Comparison of ENCODE assay signal across 8 cellular contexts in the genomic region with DNA sequence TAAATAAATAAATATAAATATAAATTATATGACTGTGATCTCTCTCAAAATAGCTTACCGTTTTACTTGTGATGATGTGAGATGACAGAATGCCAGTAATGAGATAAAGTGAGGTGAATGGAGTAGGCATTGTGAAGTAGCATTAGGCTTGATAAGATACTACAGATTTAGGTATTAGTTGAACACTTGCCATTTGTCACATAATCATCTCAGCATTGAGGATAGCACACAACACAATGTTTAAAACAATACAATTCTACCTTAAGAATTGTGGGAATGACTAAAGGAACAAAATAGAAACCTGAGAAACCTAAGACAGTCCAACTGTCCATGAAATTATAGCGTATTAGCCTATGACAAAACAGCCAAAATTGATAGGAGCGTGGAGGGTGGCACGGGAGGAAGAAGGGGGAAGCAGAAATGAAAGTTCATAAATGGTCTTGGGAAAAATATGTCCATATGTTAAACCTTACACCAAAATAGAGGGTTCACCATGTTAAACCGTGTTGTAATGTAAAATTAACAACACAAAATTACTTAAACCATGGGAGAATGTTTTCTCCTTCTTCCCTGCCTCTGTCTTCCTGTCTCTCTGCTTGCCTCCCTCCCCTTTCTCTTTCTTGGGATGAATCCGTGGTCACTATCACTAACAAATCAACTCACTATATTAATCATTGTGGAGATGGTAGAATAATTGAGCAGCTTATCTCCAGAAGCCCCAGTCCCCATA. TPM values are rescaled to one million over a fixed set of nuclear protein-coding genes. Genes with fewer than 3 reads are reported as not detected.
A peak's percentile ranks its signal among the peaks of the same experiment; 100 is the strongest.
DNase-seq lines count a peak whose midpoint lies in the region; ATAC-seq and TF ChIP-seq lines count a peak whose summit lies in the region.

No MANE protein-coding gene starts in this region.

- H3K27ac Mint-ChIP-seq in activated naive CD8-positive, alpha-beta T cell treated with anti-CD3 and anti-CD28 coated beads, Interleukin-2, amount 50 U/mL, for 24 hours = peak overlapping the region; percentile 100

- 20% methylated on average over 6 of the region's 6 CpGs for WGBS in thymus

- H3K27me3 ChIP-seq in HL-60 (ENCODE audit: insufficient read depth, poor library complexity, severe bottlenecking) (no peaks in the 10 kb centered on the region), layer of hippocampus (ENCODE audit: control insufficient read depth, insufficient read depth, low read length) (no peaks in the 10 kb centered on the region), thymus (ENCODE audit: control insufficient read depth, insufficient read depth) (no peaks in the 10 kb centered on the region)

- H3K36me3 ChIP-seq in thymus (ENCODE audit: control insufficient read depth, insufficient read depth) = no peaks in the 10 kb centered on the region

- peaks cover 34% of the 10 kb centered on the region for H3K4me1 Mint-ChIP-seq in activated naive CD8-positive, alpha-beta T cell treated with anti-CD3 and anti-CD28 coated beads, Interleukin-2, amount 50 U/mL, for 24 hours

- peak; percentile 19 for DNase-seq in AG10803 (ENCODE audit: low read depth)
- DNase-seq in HL-60 (ENCODE audit: low read depth in 1 of 2, low spot score in 1 of 2) = no peak
- no peak for DNase-seq in activated naive CD8-positive, alpha-beta T cell treated with anti-CD3 and anti-CD28 coated beads, Interleukin-2, amount 50 U/mL, for 24 hours
- no peak for DNase-seq in effector CD8-positive, alpha-beta T cell (lab: John Stamatoyannopoulos, UW)
- no peak for DNase-seq in OCI-M2 (lab: John Stamatoyannopoulos, UW; ENCODE audit: unreplicated experiment)

- H3K4me3 ChIP-seq in AG10803 (ENCODE audit: low read length) (peak overlapping the region; percentile 77), HL-60 (replicated peaks; ENCODE audit: insufficient read depth, low read length) (peak overlapping the region; percentile 35), thymus (ENCODE audit: low read length) (peak overlapping the region; percentile 71)

- peaks cover 4% of the 10 kb centered on the region for H3K27me3 Mint-ChIP-seq in activated naive CD8-positive, alpha-beta T cell treated with anti-CD3 and anti-CD28 coated beads, Interleukin-2, amount 50 U/mL, for 24 hours

- ATAC-seq in activated naive CD8-positive, alpha-beta T cell treated with anti-CD3 and anti-CD28 coated beads, Interleukin-2, amount 50 U/mL, for 24 hours = no peak
- no peak for ATAC-seq in GM18873 (IDR thresholded peaks at IDR 0.05; ENCODE audit: low FRiP score, unreplicated experiment)

- H3K9me3 Mint-ChIP-seq in activated naive CD8-positive, alpha-beta T cell treated with anti-CD3 and anti-CD28 coated beads, Interleukin-2, amount 50 U/mL, for 24 hours = no peaks in the 10 kb centered on the region

- H3K4me1 ChIP-seq in thymus (ENCODE audit: control insufficient read depth, insufficient read depth, low read length) = peaks cover 4% of the 10 kb centered on the region

- peak overlapping the region; percentile 99 for H3K4me3 Mint-ChIP-seq in activated naive CD8-positive, alpha-beta T cell treated with anti-CD3 and anti-CD28 coated beads, Interleukin-2, amount 50 U/mL, for 24 hours

- no peak for TF ChIP-seq CTCF in AG10803 (conservative IDR thresholded peaks at IDR 0.05; ENCODE audit: low read length)
- no peak for TF ChIP-seq CTCF in HL-60 (IDR thresholded peaks at IDR 0.05; ENCODE audit: insufficient read depth, low read length)

- H3K36me3 Mint-ChIP-seq in activated naive CD8-positive, alpha-beta T cell treated with anti-CD3 and anti-CD28 coated beads, Interleukin-2, amount 50 U/mL, for 24 hours (ENCODE audit: low read depth) = peaks cover 4% of the 10 kb centered on the region

- no peaks in the 10 kb centered on the region for H3K9me3 ChIP-seq in thymus (ENCODE audit: control insufficient read depth)

- H3K27ac ChIP-seq in HL-60 (replicated peaks) (peak overlapping the region; percentile 95), layer of hippocampus (ENCODE audit: low read depth, low read length) (peak overlapping the region; percentile 82), thymus (ENCODE audit: low read depth) (peak overlapping the region; percentile 100)

RNA-seq across cellular contexts. Expression of a gene that starts 33.1 kb away (rescaled TPM):
- polyA plus RNA-seq in thymus = 3.8 TPM
